ENCODE assay signal across 1 cellular context in the genomic region with DNA sequence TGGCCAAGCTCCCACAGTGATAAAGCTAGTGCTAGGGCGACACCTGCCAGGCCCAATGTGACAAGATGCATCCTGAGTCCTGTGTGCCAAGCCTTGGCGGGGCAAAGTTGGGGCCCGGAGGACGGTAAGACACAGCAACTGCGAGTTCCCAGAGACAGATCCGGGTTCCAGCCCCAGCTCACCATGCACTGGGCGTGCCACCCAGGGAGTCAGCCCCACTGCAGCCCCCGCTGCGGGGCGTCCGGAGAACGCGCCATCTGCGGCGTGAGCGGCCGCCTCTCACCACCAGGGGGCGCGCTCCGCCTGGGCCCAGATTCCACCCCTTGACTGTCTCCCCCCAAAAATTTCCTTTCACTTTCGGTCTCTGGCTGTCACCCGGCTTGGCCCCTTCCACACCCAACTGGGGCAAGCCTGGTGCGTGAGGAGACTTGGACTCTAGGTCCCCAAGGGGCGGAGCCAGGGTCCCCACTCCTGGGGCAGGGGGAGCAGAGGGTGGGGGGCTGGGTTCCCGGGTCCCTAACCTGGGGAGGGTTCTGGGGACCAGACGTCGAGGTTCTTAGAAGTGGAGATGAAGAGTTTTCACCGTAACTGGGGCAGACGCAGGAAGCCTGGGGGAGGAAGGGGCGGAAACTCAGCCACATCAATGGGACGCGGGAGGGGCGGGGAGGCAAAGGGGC.
A peak's percentile ranks its signal among the peaks of the same experiment; 100 is the strongest.
TF ChIP-seq lines count a peak whose summit lies in the region.

A gene with protein sequence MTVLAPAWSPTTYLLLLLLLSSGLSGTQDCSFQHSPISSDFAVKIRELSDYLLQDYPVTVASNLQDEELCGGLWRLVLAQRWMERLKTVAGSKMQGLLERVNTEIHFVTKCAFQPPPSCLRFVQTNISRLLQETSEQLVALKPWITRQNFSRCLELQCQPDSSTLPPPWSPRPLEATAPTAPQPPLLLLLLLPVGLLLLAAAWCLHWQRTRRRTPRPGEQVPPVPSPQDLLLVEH (plus strand): TSS at position 348 of the 677 bp plus-strand sequence. CDS start 425 bp downstream, outside the sequence.

TF ChIP-seq in HEK293, 187 proteins besides CTCF, POLR2A, EP300 and RAD21 (continued from another document and continues in another):
- TF ChIP-seq, protein P1, sequence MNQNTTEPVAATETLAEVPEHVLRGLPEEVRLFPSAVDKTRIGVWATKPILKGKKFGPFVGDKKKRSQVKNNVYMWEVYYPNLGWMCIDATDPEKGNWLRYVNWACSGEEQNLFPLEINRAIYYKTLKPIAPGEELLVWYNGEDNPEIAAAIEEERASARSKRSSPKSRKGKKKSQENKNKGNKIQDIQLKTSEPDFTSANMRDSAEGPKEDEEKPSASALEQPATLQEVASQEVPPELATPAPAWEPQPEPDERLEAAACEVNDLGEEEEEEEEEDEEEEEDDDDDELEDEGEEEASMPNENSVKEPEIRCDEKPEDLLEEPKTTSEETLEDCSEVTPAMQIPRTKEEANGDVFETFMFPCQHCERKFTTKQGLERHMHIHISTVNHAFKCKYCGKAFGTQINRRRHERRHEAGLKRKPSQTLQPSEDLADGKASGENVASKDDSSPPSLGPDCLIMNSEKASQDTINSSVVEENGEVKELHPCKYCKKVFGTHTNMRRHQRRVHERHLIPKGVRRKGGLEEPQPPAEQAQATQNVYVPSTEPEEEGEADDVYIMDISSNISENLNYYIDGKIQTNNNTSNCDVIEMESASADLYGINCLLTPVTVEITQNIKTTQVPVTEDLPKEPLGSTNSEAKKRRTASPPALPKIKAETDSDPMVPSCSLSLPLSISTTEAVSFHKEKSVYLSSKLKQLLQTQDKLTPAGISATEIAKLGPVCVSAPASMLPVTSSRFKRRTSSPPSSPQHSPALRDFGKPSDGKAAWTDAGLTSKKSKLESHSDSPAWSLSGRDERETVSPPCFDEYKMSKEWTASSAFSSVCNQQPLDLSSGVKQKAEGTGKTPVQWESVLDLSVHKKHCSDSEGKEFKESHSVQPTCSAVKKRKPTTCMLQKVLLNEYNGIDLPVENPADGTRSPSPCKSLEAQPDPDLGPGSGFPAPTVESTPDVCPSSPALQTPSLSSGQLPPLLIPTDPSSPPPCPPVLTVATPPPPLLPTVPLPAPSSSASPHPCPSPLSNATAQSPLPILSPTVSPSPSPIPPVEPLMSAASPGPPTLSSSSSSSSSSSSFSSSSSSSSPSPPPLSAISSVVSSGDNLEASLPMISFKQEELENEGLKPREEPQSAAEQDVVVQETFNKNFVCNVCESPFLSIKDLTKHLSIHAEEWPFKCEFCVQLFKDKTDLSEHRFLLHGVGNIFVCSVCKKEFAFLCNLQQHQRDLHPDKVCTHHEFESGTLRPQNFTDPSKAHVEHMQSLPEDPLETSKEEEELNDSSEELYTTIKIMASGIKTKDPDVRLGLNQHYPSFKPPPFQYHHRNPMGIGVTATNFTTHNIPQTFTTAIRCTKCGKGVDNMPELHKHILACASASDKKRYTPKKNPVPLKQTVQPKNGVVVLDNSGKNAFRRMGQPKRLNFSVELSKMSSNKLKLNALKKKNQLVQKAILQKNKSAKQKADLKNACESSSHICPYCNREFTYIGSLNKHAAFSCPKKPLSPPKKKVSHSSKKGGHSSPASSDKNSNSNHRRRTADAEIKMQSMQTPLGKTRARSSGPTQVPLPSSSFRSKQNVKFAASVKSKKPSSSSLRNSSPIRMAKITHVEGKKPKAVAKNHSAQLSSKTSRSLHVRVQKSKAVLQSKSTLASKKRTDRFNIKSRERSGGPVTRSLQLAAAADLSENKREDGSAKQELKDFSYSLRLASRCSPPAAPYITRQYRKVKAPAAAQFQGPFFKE (tag by site-specific recombination; IDR thresholded peaks at IDR 0.05; ENCODE audit: borderline replicate concordance) = no peak
- TF ChIP-seq ZNF423 (tag by site-specific recombination; IDR thresholded peaks at IDR 0.05) (peak; percentile 83), GLIS2 (tag by site-specific recombination; IDR thresholded peaks at IDR 0.05) (peak; percentile 90), ZFP3 (tag by site-specific recombination; IDR thresholded peaks at IDR 0.05; ENCODE audit: low read depth) (no peak), KLF9 (tag by site-specific recombination; IDR thresholded peaks at IDR 0.05; ENCODE audit: low read depth) (peak; percentile 70), SP2 (tag by site-specific recombination; IDR thresholded peaks at IDR 0.05) (0 out of 2 replicates have a peak, but pooled peaks have one; percentile 30), ZNF114 (tag by site-specific recombination; IDR thresholded peaks at IDR 0.05) (no peak), SP3 (tag by site-specific recombination; IDR thresholded peaks at IDR 0.05) (peak; percentile 68), ZNF426 (tag by site-specific recombination; IDR thresholded peaks at IDR 0.05) (no peak), ZNF132 (tag by site-specific recombination; IDR thresholded peaks at IDR 0.05; ENCODE audit: borderline replicate concordance) (no peak), ZNF792 (tag by site-specific recombination; IDR thresholded peaks at IDR 0.05) (no peak), ZNF843 (tag by site-specific recombination; IDR thresholded peaks at IDR 0.05) (0 out of 2 replicates have a peak, but pooled peaks have one; percentile 12), ZNF350 (tag by site-specific recombination; IDR thresholded peaks at IDR 0.05) (no peak), OSR2 (tag by site-specific recombination; IDR thresholded peaks at IDR 0.05) (no peak), ZNF112 (tag by site-specific recombination; IDR thresholded peaks at IDR 0.05) (no peak), ZNF777 (tag by site-specific recombination; IDR thresholded peaks at IDR 0.05; ENCODE audit: borderline replicate concordance) (peak; percentile 71; the same call in 1 of the 2 replicates), ZNF658 (tag by site-specific recombination; IDR thresholded peaks at IDR 0.05) (no peak), ZNF510 (tag by site-specific recombination; IDR thresholded peaks at IDR 0.05; ENCODE audit: insufficient replicate concordance) (no peak), ZNF202 (tag by site-specific recombination; IDR thresholded peaks at IDR 0.05; ENCODE audit: borderline replicate concordance) (no peak), ZNF248 (tag by site-specific recombination; IDR thresholded peaks at IDR 0.05) (no peak), ZNF140 (tag by site-specific recombination; IDR thresholded peaks at IDR 0.05) (no peak), ZNF391 (tag by site-specific recombination; IDR thresholded peaks at IDR 0.05; ENCODE audit: borderline replicate concordance, low read depth) (0 out of 2 replicates have a peak, but pooled peaks have one; percentile 39), GLI4 (tag by site-specific recombination; IDR thresholded peaks at IDR 0.05) (no peak), ZNF521 (tag by site-specific recombination; IDR thresholded peaks at IDR 0.05) (no peak), ZNF404 (tag by site-specific recombination; IDR thresholded peaks at IDR 0.05) (no peak)
- TF ChIP-seq, protein P2, sequence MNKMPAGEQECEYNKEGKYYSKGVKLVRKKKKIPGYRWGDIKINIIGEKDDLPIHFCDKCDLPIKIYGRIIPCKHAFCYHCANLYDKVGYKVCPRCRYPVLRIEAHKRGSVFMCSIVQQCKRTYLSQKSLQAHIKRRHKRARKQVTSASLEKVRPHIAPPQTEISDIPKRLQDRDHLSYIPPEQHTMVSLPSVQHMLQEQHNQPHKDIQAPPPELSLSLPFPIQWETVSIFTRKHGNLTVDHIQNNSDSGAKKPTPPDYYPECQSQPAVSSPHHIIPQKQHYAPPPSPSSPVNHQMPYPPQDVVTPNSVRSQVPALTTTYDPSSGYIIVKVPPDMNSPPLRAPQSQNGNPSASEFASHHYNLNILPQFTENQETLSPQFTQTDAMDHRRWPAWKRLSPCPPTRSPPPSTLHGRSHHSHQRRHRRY (tag by site-specific recombination; IDR thresholded peaks at IDR 0.05) = no peak
- TF ChIP-seq, protein P3, sequence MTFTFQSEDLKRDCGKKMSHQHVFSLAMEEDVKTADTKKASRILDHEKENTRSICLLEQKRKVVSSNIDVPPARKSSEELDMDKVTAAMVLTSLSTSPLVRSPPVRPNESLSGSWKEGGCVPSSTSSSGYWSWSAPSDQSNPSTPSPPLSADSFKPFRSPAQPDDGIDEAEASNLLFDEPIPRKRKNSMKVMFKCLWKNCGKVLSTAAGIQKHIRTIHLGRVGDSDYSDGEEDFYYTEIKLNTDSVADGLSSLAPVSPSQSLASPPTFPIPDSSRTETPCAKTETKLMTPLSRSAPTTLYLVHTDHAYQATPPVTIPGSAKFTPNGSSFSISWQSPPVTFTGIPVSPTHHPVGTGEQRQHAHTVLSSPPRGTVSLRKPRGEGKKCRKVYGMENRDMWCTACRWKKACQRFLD (tag by site-specific recombination; IDR thresholded peaks at IDR 0.05) = no peak
- TF ChIP-seq, protein P4, sequence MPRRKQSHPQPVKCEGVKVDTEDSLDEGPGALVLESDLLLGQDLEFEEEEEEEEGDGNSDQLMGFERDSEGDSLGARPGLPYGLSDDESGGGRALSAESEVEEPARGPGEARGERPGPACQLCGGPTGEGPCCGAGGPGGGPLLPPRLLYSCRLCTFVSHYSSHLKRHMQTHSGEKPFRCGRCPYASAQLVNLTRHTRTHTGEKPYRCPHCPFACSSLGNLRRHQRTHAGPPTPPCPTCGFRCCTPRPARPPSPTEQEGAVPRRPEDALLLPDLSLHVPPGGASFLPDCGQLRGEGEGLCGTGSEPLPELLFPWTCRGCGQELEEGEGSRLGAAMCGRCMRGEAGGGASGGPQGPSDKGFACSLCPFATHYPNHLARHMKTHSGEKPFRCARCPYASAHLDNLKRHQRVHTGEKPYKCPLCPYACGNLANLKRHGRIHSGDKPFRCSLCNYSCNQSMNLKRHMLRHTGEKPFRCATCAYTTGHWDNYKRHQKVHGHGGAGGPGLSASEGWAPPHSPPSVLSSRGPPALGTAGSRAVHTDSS (tag by site-specific recombination; IDR thresholded peaks at IDR 0.05) = no peak
- TF ChIP-seq, protein P5, sequence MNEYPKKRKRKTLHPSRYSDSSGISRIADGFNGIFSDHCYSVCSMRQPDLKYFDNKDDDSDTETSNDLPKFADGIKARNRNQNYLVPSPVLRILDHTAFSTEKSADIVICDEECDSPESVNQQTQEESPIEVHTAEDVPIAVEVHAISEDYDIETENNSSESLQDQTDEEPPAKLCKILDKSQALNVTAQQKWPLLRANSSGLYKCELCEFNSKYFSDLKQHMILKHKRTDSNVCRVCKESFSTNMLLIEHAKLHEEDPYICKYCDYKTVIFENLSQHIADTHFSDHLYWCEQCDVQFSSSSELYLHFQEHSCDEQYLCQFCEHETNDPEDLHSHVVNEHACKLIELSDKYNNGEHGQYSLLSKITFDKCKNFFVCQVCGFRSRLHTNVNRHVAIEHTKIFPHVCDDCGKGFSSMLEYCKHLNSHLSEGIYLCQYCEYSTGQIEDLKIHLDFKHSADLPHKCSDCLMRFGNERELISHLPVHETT (tag by site-specific recombination; IDR thresholded peaks at IDR 0.05) = no peak
- TF ChIP-seq, protein P6, sequence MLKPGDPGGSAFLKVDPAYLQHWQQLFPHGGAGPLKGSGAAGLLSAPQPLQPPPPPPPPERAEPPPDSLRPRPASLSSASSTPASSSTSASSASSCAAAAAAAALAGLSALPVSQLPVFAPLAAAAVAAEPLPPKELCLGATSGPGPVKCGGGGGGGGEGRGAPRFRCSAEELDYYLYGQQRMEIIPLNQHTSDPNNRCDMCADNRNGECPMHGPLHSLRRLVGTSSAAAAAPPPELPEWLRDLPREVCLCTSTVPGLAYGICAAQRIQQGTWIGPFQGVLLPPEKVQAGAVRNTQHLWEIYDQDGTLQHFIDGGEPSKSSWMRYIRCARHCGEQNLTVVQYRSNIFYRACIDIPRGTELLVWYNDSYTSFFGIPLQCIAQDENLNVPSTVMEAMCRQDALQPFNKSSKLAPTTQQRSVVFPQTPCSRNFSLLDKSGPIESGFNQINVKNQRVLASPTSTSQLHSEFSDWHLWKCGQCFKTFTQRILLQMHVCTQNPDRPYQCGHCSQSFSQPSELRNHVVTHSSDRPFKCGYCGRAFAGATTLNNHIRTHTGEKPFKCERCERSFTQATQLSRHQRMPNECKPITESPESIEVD (tag by site-specific recombination; IDR thresholded peaks at IDR 0.05) = no peak
- TF ChIP-seq, protein P7, sequence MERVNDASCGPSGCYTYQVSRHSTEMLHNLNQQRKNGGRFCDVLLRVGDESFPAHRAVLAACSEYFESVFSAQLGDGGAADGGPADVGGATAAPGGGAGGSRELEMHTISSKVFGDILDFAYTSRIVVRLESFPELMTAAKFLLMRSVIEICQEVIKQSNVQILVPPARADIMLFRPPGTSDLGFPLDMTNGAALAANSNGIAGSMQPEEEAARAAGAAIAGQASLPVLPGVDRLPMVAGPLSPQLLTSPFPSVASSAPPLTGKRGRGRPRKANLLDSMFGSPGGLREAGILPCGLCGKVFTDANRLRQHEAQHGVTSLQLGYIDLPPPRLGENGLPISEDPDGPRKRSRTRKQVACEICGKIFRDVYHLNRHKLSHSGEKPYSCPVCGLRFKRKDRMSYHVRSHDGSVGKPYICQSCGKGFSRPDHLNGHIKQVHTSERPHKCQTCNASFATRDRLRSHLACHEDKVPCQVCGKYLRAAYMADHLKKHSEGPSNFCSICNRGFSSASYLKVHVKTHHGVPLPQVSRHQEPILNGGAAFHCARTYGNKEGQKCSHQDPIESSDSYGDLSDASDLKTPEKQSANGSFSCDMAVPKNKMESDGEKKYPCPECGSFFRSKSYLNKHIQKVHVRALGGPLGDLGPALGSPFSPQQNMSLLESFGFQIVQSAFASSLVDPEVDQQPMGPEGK (tag by site-specific recombination; IDR thresholded peaks at IDR 0.05) = peak; percentile 98
- TF ChIP-seq, protein P8, sequence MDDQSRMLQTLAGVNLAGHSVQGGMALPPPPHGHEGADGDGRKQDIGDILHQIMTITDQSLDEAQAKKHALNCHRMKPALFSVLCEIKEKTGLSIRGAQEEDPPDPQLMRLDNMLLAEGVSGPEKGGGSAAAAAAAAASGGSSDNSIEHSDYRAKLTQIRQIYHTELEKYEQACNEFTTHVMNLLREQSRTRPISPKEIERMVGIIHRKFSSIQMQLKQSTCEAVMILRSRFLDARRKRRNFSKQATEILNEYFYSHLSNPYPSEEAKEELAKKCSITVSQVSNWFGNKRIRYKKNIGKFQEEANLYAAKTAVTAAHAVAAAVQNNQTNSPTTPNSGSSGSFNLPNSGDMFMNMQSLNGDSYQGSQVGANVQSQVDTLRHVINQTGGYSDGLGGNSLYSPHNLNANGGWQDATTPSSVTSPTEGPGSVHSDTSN (CRISPR knock-in tag; IDR thresholded peaks at IDR 0.05) = no peak
- TF ChIP-seq, protein P9, sequence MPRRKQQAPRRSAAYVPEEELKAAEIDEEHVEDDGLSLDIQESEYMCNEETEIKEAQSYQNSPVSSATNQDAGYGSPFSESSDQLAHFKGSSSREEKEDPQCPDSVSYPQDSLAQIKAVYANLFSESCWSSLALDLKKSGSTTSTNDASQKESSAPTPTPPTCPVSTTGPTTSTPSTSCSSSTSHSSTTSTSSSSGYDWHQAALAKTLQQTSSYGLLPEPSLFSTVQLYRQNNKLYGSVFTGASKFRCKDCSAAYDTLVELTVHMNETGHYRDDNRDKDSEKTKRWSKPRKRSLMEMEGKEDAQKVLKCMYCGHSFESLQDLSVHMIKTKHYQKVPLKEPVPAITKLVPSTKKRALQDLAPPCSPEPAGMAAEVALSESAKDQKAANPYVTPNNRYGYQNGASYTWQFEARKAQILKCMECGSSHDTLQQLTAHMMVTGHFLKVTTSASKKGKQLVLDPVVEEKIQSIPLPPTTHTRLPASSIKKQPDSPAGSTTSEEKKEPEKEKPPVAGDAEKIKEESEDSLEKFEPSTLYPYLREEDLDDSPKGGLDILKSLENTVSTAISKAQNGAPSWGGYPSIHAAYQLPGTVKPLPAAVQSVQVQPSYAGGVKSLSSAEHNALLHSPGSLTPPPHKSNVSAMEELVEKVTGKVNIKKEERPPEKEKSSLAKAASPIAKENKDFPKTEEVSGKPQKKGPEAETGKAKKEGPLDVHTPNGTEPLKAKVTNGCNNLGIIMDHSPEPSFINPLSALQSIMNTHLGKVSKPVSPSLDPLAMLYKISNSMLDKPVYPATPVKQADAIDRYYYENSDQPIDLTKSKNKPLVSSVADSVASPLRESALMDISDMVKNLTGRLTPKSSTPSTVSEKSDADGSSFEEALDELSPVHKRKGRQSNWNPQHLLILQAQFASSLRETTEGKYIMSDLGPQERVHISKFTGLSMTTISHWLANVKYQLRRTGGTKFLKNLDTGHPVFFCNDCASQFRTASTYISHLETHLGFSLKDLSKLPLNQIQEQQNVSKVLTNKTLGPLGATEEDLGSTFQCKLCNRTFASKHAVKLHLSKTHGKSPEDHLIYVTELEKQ (tag by site-specific recombination; IDR thresholded peaks at IDR 0.05; ENCODE audit: borderline replicate concordance) = no peak
